12 cellular contexts compared by ENCODE assay signal in genomic region chr13:76148926-76149325, GRCh38.
DNase-seq lines count a peak whose midpoint lies in the region; ATAC-seq and TF ChIP-seq lines count a peak whose summit lies in the region.
"Had no signal": no experiment of that assay in that cellular context is flagged by ENCODE, and none has a peak within 500 bp of the region (broad histone marks: within the 10 kb centered on the region; RNA-seq: fewer than 3 reads in every experiment).

No MANE protein-coding gene starts in this region.

- H3K36me3 ChIP-seq in brain microvascular endothelial cell (replicated peaks) (no peaks in the 10 kb centered on the region), left lung (no peaks in the 10 kb centered on the region), H7 (replicated peaks; ENCODE audit: control insufficient read depth, insufficient read depth, low read length) (no peaks in the 10 kb centered on the region)

- TF ChIP-seq CTCF in AG09309 (IDR thresholded peaks at IDR 0.05; ENCODE audit: control insufficient read depth, insufficient read depth, low read depth, low read length, missing control alignments) (no peak), brain microvascular endothelial cell (IDR thresholded peaks at IDR 0.05; ENCODE audit: low read depth, low read length, missing control alignments) (no peak), left lung (IDR thresholded peaks at IDR 0.05) (no peak)

- H3K4me3 ChIP-seq in AG09309 (ENCODE audit: control insufficient read depth, low read depth, low read length) (no peak overlapping the region), brain microvascular endothelial cell (ENCODE audit: low read depth, low read length) (no peak overlapping the region), left lung (no peak overlapping the region), H7 (ENCODE audit: insufficient read depth, low read depth, low read length) (no peak overlapping the region)
- H3K4me3 ChIP-seq: body of pancreas, K562 had no signal

- H3K27ac ChIP-seq in brain microvascular endothelial cell, result no peak overlapping the region
- no peak overlapping the region for H3K27ac ChIP-seq in left lung
- H3K27ac ChIP-seq: body of pancreas, C4-2B had no signal

- DNase-seq in AG09309 (ENCODE audit: low read depth) (peak; percentile 71), HT1080 (ENCODE audit: low read depth) (peak; percentile 80), brain microvascular endothelial cell (peak; percentile 84), left lung (no peak), H7 (no peak), NCI-H1436 treated with DMSO at 0.1 percent for 48 hours (lab: John Stamatoyannopoulos, UW) (no peak), HUDEP-2 (lab: John Stamatoyannopoulos, UW; ENCODE audit: unreplicated experiment in 76 of 76) (no peak)
- DNase-seq in stimulated activated CD4-positive, alpha-beta T cell treated with anti-CD3 and anti-CD28 coated beads, Interleukin-15, amount 100 ng/mL, for 24 hours, result no peak
- DNase-seq: activated CD4-positive, alpha-beta T cell treated with anti-CD3 and anti-CD28 coated beads for 48 hours; body of pancreas had no signal

- no peaks in the 10 kb centered on the region for H3K4me1 ChIP-seq in left lung
- H3K4me1 ChIP-seq: body of pancreas had no signal

- no peaks in the 10 kb centered on the region for H3K9me3 ChIP-seq in left lung
- H3K9me3 ChIP-seq: body of pancreas had no signal

- intact Hi-C loops in left lung (cut with DNase I), result no loop called here

- ATAC-seq in left lung, result peak; percentile 69
- ATAC-seq: body of pancreas, K562 had no signal

- no peaks in the 10 kb centered on the region for H3K27me3 ChIP-seq in brain microvascular endothelial cell (replicated peaks)
- no peaks in the 10 kb centered on the region for H3K27me3 ChIP-seq in left lung
- no peaks in the 10 kb centered on the region for H3K27me3 ChIP-seq in H7 (ENCODE audit: control insufficient read depth, insufficient read depth, low read length)
- H3K27me3 ChIP-seq: body of pancreas had no signal

- in situ Hi-C loops in brain microvascular endothelial cell (cut with HindIII; ENCODE audit: low pct_ligation_motif_present, low sequenced_read_pairs), result no loop called here

Comparison
In these comparisons a context has a peak if more than half of its experiments do, and no peak if none do; other contexts are left out.
1. DNase-seq: peak in AG09309 (single experiment), HT1080 (single experiment) and brain microvascular endothelial cell (single experiment); none in left lung (0 of 2), H7 (single experiment), stimulated activated CD4-positive, alpha-beta T cell treated with anti-CD3 and anti-CD28 coated beads, Interleukin-15, amount 100 ng/mL, for 24 hours (single experiment), NCI-H1436 treated with DMSO at 0.1 percent for 48 hours (single experiment) and HUDEP-2 (0 of 76).